8 cellular contexts compared by ENCODE assay signal in genomic region chr9:88303785-88304495, GRCh38.
A peak's percentile ranks its signal among the peaks of the same experiment; 100 is the strongest.
DNase-seq lines count a peak whose midpoint lies in the region; ATAC-seq and TF ChIP-seq lines count a peak whose summit lies in the region.

No MANE protein-coding gene starts in this region.

- no peak for TF ChIP-seq POLR2A in spleen (IDR thresholded peaks at IDR 0.05)

- no peaks in the 10 kb centered on the region for H3K9me3 ChIP-seq in spleen

- DNase-seq in activated CD4-positive, alpha-beta memory T cell treated with anti-CD3 and anti-CD28 coated beads, Interleukin-2, amount 10 ng/mL, durations not matched to agents 7 days and 5 days, result peak; percentile 78
- peak; percentile 77 for DNase-seq in stimulated activated CD4-positive, alpha-beta T cell treated with anti-CD3 and anti-CD28 coated beads, Interleukin-15, amount 100 ng/mL, for 24 hours
- DNase-seq in spleen, result no peak
- DNase-seq in CD1c-positive myeloid dendritic cell (ENCODE audit: extremely low spot score), result no peak
- DNase-seq in dermis blood vessel endothelial cell, result no peak
- DNase-seq in NCI-H2196 treated with DMSO at 0.1 percent for 48 hours (lab: John Stamatoyannopoulos, UW; ENCODE audit: unreplicated experiment), result no peak

- H3K36me3 ChIP-seq in spleen, result no peaks in the 10 kb centered on the region

- peaks cover 24% of the 10 kb centered on the region for H3K36me3 Mint-ChIP-seq in activated CD4-positive, alpha-beta memory T cell treated with anti-CD3 and anti-CD28 coated beads, Interleukin-2, amount 10 ng/mL, durations not matched to agents 7 days and 5 days (ENCODE audit: low read depth)

- H3K4me3 Mint-ChIP-seq in activated CD4-positive, alpha-beta memory T cell treated with anti-CD3 and anti-CD28 coated beads, Interleukin-2, amount 10 ng/mL, durations not matched to agents 7 days and 5 days, result peak overlapping the region; percentile 63

- peak overlapping the region; percentile 87 for H3K27ac Mint-ChIP-seq in activated CD4-positive, alpha-beta memory T cell treated with anti-CD3 and anti-CD28 coated beads, Interleukin-2, amount 10 ng/mL, durations not matched to agents 7 days and 5 days

- peaks cover 3% of the 10 kb centered on the region for H3K9me3 Mint-ChIP-seq in activated CD4-positive, alpha-beta memory T cell treated with anti-CD3 and anti-CD28 coated beads, Interleukin-2, amount 10 ng/mL, durations not matched to agents 7 days and 5 days

- CTCF ChIA-PET in activated CD4-positive, alpha-beta memory T cell treated with anti-CD3 and anti-CD28 coated beads, Interleukin-2, amount 10 ng/mL, durations not matched to agents 7 days and 5 days (lab: Charles Lee), result interaction anchor here (0.7 to 1.5 kb wide), 5 partner anchors 9 to 510 kb away, joined by 3 to 6 read pairs (median 5); no protein-coding TSS in a partner anchor

- H3K4me3 ChIP-seq in spleen, result no peak overlapping the region

- no peak for TF ChIP-seq CTCF in spleen (IDR thresholded peaks at IDR 0.05 in 8 of 11, conservative IDR thresholded peaks at IDR 0.05 in 3 of 11)

- peak; percentile 76 for ATAC-seq in GM18520 (IDR thresholded peaks at IDR 0.05; ENCODE audit: unreplicated experiment)
- peak; percentile 93 for ATAC-seq in HG02798 (IDR thresholded peaks at IDR 0.05; ENCODE audit: poor library complexity, unreplicated experiment)

- H3K27me3 ChIP-seq in spleen (replicated peaks in 1 of 7), result peaks cover 0 to 9% (median 0%) of the 10 kb centered on the region in 7 donors

- POLR2A ChIA-PET in activated CD4-positive, alpha-beta memory T cell treated with anti-CD3 and anti-CD28 coated beads, Interleukin-2, amount 10 ng/mL, durations not matched to agents 7 days and 5 days (lab: Charles Lee), result interaction anchor here (0.8 to 3.3 kb wide), 9 partner anchors 8 to 81 kb away, joined by 3 to 32 read pairs (median 4); no protein-coding TSS in a partner anchor

- H3K27me3 Mint-ChIP-seq in activated CD4-positive, alpha-beta memory T cell treated with anti-CD3 and anti-CD28 coated beads, Interleukin-2, amount 10 ng/mL, durations not matched to agents 7 days and 5 days, result peaks cover 17% of the 10 kb centered on the region

- intact Hi-C loops in spleen (cut with DNase I; ENCODE audit: low total_unique reads), result no loop called here

- H3K4me1 ChIP-seq in spleen, result no peaks in the 10 kb centered on the region

- WGBS in spleen, 5 donors, result 64 to 71% (median 69%) methylated on average over 4 of the region's 4 CpGs

- no peak overlapping the region for H3K27ac ChIP-seq in spleen

- H3K4me1 Mint-ChIP-seq in activated CD4-positive, alpha-beta memory T cell treated with anti-CD3 and anti-CD28 coated beads, Interleukin-2, amount 10 ng/mL, durations not matched to agents 7 days and 5 days, result peaks cover 39% of the 10 kb centered on the region

Comparison
In these comparisons a context has a peak if more than half of its experiments do, and no peak if none do; other contexts are left out.
1. DNase-seq: peak in activated CD4-positive, alpha-beta memory T cell treated with anti-CD3 and anti-CD28 coated beads, Interleukin-2, amount 10 ng/mL, durations not matched to agents 7 days and 5 days (single experiment) and stimulated activated CD4-positive, alpha-beta T cell treated with anti-CD3 and anti-CD28 coated beads, Interleukin-15, amount 100 ng/mL, for 24 hours (single experiment); none in spleen (single experiment), CD1c-positive myeloid dendritic cell (single experiment), dermis blood vessel endothelial cell (single experiment) and NCI-H2196 treated with DMSO at 0.1 percent for 48 hours (single experiment).